In the genomic region with DNA sequence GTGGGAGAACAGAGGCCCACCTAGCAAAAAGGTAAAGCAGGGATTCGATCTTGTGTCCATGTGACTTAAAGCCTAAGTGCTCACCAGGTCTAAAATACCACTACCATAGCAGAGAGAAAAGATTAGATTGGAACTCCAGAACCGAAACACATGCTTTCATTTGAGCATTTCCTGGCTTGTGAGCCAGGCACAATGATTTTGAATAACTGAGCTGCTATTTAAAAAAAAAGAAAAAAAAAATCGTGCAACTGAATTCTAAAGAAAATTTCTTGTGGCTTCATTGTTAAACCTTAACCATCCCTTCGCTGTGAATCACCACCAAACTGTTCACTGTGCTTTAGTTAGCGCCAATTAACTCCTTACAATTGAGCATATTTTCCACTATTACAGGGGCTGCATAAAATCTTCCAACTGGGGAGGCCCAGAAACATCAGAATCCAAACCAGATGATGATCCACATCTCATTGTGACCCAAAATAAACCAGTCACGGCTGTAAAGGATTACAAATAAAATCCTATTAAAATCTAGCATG, we compare ENCODE assay signal across 25 cellular contexts.
"Had no signal": no experiment of that assay in that cellular context is flagged by ENCODE, and none has a peak within 500 bp of the region (broad histone marks: within the 10 kb centered on the region; RNA-seq: fewer than 3 reads in every experiment).

No MANE protein-coding gene starts in this region.

- ATAC-seq: activated naive CD4-positive, alpha-beta T cell treated with anti-CD3 and anti-CD28 coated beads, Interleukin-2, amount 50 U/mL, for 72 hours; activated naive CD8-positive, alpha-beta T cell treated with anti-CD3 and anti-CD28 coated beads, Interleukin-2, amount 50 U/mL, for 24 hours; activated T-cell treated with anti-CD3 and anti-CD28 coated beads, Interleukin-2, amount 50 U/mL, for 4 hours; PC-3; T-helper 17 cell had no signal

- DNase-seq: activated CD4-positive, alpha-beta memory T cell treated with anti-CD3 and anti-CD28 coated beads for 36 hours; activated CD4-positive, alpha-beta T cell treated with anti-CD3 and anti-CD28 coated beads, Interleukin-2, amount 10 ng/mL, durations not matched to agents 7 days and 5 days; activated CD4-positive, CD25-positive, alpha-beta regulatory T cell; activated CD8-positive, alpha-beta memory T cell treated with anti-CD3 and anti-CD28 coated beads for 24 hours; activated effector memory CD4-positive, alpha-beta T cell treated with anti-CD3 and anti-CD28 coated beads, Interleukin-2, amount 50 U/mL, for 16 hours; activated naive CD4-positive, alpha-beta T cell treated with Interleukin-2 at 50 U/mL for 16 hours; activated naive CD8-positive, alpha-beta T cell treated with anti-CD3 and anti-CD28 coated beads, Interleukin-2, amount 50 U/mL, for 24 hours; activated T-cell treated with anti-CD3 and anti-CD28 coated beads, Interleukin-2, amount 50 U/mL, for 4 hours; amniotic stem cell; brain microvascular endothelial cell; KG1; NCI-H1092; NCI-H1417; NCI-H1694; NCI-H2029; NCI-H2107; NCI-H226; NCI-H526; NCI-H774; NK-92 treated with Interleukin-12 subunit alpha and Interleukin-12 subunit beta, amount 100 ng/mL, for 24 hours; PC-3; SHP77 treated with DMSO at 0.1 percent for 48 hours; T-helper 17 cell; T-helper 9 cell had no signal
